Comparison of ENCODE assay signal across 7 cellular contexts in the genomic region with DNA sequence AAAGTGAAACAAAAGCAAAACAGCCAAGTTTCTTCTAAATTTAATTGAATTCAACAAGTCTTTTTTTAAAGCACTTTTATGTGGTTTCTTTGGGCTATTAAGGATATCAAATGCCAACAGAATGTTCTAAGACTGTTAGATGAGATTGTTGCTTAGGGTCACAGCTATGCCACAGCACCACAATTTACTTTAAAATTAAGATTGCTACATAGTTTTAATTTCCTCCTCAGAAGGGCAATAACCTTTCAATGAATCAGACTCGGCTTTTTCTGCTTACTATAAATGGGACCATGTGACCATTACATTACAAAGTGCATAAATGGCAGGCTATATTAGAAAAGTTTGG. TPM values are rescaled to one million over a fixed set of nuclear protein-coding genes. Genes with fewer than 3 reads are reported as not detected.
DNase-seq lines count a peak whose midpoint lies in the region; ATAC-seq and TF ChIP-seq lines count a peak whose summit lies in the region.
"Not testable (repeated sequence)": the region's sequence is repeated elsewhere in the genome, so short reads cannot be mapped to it uniquely, and the experiment has no call there.

No MANE protein-coding gene starts in this region.

- not testable (repeated sequence) for TF ChIP-seq CTCF in DND-41 (IDR thresholded peaks at IDR 0.05; ENCODE audit: borderline replicate concordance, extremely low read depth, low read length, poor library complexity, severe bottlenecking); MM.1S (IDR thresholded peaks at IDR 0.05; ENCODE audit: low read length)

- H3K36me3 ChIP-seq in DND-41 (ENCODE audit: insufficient read depth, low read length); MM.1S (replicated peaks; ENCODE audit: insufficient read depth, low read length); adipocyte (ENCODE audit: control insufficient read depth, insufficient read depth, low read length, severe bottlenecking): not testable (repeated sequence)

- H3K27me3 Mint-ChIP-seq in natural killer cell treated with Interleukin-12 subunit alpha and Interleukin-12 subunit beta and Interleukin-15 and Interleukin-18, amount 100 ng/mL, for 72 hours: not testable (repeated sequence)

- ATAC-seq in DND-41 (ENCODE audit: insufficient read depth, low read depth): peak; percentile 72
- peak; percentile 4 for ATAC-seq in GM19397 (IDR thresholded peaks at IDR 0.05; ENCODE audit: unreplicated experiment)
- peak; percentile 8 for ATAC-seq in HG03175 (IDR thresholded peaks at IDR 0.05; ENCODE audit: unreplicated experiment)
- not testable (repeated sequence) for ATAC-seq in natural killer cell treated with Interleukin-12 subunit alpha and Interleukin-12 subunit beta and Interleukin-15 and Interleukin-18, amount 100 ng/mL, for 72 hours

- H3F3A ChIP-seq in MM.1S (ENCODE audit: insufficient read depth, low read length): peaks cover 12% of the 10 kb centered on the region

- not testable (repeated sequence) for H2AFZ ChIP-seq in DND-41 (ENCODE audit: low read depth, low read length)
- peak overlapping the region; percentile 71 for H2AFZ ChIP-seq in MM.1S (ENCODE audit: low read length)

- H3K27ac ChIP-seq in DND-41 (ENCODE audit: low read length): not testable (repeated sequence)
- peak overlapping the region; percentile 66; the same call in 1 of the 2 replicates for H3K27ac ChIP-seq in MM.1S (ENCODE audit: low read length)

- not testable (repeated sequence) for H4K20me1 ChIP-seq in DND-41 (ENCODE audit: insufficient read depth, low read length); MM.1S (ENCODE audit: insufficient read depth, low read length)

- not testable (repeated sequence) for H3K9me3 Mint-ChIP-seq in natural killer cell treated with Interleukin-12 subunit alpha and Interleukin-12 subunit beta and Interleukin-15 and Interleukin-18, amount 100 ng/mL, for 72 hours

- H3K4me2 ChIP-seq in DND-41 (ENCODE audit: insufficient read depth, low read length): peak overlapping the region; percentile 42; the same call in 1 of the 2 replicates
- peak overlapping the region; percentile 79 for H3K4me2 ChIP-seq in MM.1S (ENCODE audit: low read depth, low read length)

- not testable (repeated sequence) for H3K4me1 Mint-ChIP-seq in natural killer cell treated with Interleukin-12 subunit alpha and Interleukin-12 subunit beta and Interleukin-15 and Interleukin-18, amount 100 ng/mL, for 72 hours (ENCODE audit: low read depth in 2 of 2)

- not testable (repeated sequence) for DNase-seq in DND-41; natural killer cell treated with Interleukin-12 subunit alpha and Interleukin-12 subunit beta and Interleukin-15 and Interleukin-18, amount 100 ng/mL, for 72 hours (ENCODE audit: low spot score)
- peak; percentile 81 for DNase-seq in H4 (ENCODE audit: low spot score)
- DNase-seq in MM.1S: peak; percentile 44
- DNase-seq in adipocyte (ENCODE audit: low read depth): peak; percentile 1

- not testable (repeated sequence) for H3K9me2 ChIP-seq in MM.1S (replicated peaks; ENCODE audit: insufficient read depth, low read length)

- H3K27me3 ChIP-seq in DND-41 (ENCODE audit: insufficient read depth, low read length, poor library complexity); MM.1S (replicated peaks; ENCODE audit: insufficient read depth, low read length); adipocyte (replicated peaks; ENCODE audit: control insufficient read depth, insufficient read depth, low read length): not testable (repeated sequence)

- H3K4me3 ChIP-seq in DND-41 (ENCODE audit: low read depth in 1 of 2, low read length in 2 of 2); adipocyte (ENCODE audit: low read length): not testable (repeated sequence)
- peak overlapping the region; percentile 35 for H3K4me3 ChIP-seq in MM.1S (ENCODE audit: low read length)

- H3K9me3 ChIP-seq in DND-41 (ENCODE audit: insufficient read depth, low read length, severe bottlenecking); MM.1S (replicated peaks; ENCODE audit: insufficient read depth, low read length); adipocyte (ENCODE audit: control insufficient read depth, low read length): not testable (repeated sequence)

- peak overlapping the region in 1 of 2 donors; percentile 48 for H3K27ac Mint-ChIP-seq in natural killer cell treated with Interleukin-12 subunit alpha and Interleukin-12 subunit beta and Interleukin-15 and Interleukin-18, amount 100 ng/mL, for 72 hours

- H3K4me1 ChIP-seq in DND-41 (ENCODE audit: insufficient read depth, low read length); adipocyte (ENCODE audit: control insufficient read depth, insufficient read depth, low read length): not testable (repeated sequence)
- peaks cover 23% of the 10 kb centered on the region for H3K4me1 ChIP-seq in MM.1S (ENCODE audit: low read length)

- H3K79me2 ChIP-seq in DND-41 (ENCODE audit: insufficient read depth, low read length); MM.1S (ENCODE audit: low read length): not testable (repeated sequence)

- H3K4me3 Mint-ChIP-seq in natural killer cell treated with Interleukin-12 subunit alpha and Interleukin-12 subunit beta and Interleukin-15 and Interleukin-18, amount 100 ng/mL, for 72 hours: peak overlapping the region; percentile 30

- H3K36me3 Mint-ChIP-seq in natural killer cell treated with Interleukin-12 subunit alpha and Interleukin-12 subunit beta and Interleukin-15 and Interleukin-18, amount 100 ng/mL, for 72 hours: not testable (repeated sequence)

- H3K9ac ChIP-seq in DND-41 (ENCODE audit: low read depth, low read length); adipocyte (ENCODE audit: low read length): not testable (repeated sequence)
- peak overlapping the region; percentile 31; the same call in 1 of the 2 replicates for H3K9ac ChIP-seq in MM.1S (ENCODE audit: low read length)

RNA-seq across cellular contexts. Expression of a gene that starts 34.6 kb away (rescaled TPM):
- total RNA-seq in H4 (2014; rRNA removed; shearing (Covaris generic)): 2.4 and 4.7 TPM in 2 replicates
- 10 to 100 TPM in 1 of 2 donors, 1 to 10 TPM in 1; 6.6 to 13.3 TPM for total RNA-seq in natural killer cell treated with Interleukin-12 subunit alpha and Interleukin-12 subunit beta and Interleukin-15 and Interleukin-18, amount 100 ng/mL, for 72 hours
